1 cellular context compared by ENCODE assay signal in the genomic region with DNA sequence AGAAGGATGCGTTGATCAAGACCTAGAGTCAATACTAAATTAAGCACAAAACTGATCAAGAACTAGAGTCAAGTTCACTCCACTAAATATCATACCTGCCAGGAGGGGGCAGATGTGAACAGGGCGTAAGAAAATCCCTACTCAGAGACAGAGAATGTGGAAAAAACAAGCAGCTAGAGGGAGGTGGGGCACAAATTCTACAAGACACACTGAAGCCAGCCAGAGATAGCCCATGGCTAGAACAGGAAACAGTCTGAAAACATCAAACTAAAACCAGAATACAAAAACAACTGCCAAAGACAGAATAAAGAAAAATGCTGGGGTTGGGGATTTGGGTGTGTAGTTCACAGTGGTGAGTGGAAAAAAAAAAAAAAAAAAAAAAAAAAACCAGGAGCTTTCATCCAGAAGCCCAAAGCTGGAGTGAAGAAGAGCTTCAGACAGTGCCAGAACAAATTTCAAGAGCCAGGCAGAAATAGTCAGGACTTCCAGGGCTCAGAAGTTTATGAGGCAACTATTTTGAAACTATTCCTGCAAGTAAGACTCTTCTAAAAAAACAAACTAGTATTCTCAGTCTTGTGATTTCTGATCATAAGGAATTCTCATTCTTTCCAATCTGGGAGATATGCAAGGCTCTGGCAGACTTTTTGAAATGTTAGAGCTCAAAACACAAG.
A peak's percentile ranks its signal among the peaks of the same experiment; 100 is the strongest.
TF ChIP-seq lines count a peak whose summit lies in the region.

No MANE protein-coding gene starts in this region.

TF ChIP-seq in K562, 482 proteins besides CTCF, POLR2A, EP300 and RAD21 (continued from another document):
- TF ChIP-seq, protein P1, sequence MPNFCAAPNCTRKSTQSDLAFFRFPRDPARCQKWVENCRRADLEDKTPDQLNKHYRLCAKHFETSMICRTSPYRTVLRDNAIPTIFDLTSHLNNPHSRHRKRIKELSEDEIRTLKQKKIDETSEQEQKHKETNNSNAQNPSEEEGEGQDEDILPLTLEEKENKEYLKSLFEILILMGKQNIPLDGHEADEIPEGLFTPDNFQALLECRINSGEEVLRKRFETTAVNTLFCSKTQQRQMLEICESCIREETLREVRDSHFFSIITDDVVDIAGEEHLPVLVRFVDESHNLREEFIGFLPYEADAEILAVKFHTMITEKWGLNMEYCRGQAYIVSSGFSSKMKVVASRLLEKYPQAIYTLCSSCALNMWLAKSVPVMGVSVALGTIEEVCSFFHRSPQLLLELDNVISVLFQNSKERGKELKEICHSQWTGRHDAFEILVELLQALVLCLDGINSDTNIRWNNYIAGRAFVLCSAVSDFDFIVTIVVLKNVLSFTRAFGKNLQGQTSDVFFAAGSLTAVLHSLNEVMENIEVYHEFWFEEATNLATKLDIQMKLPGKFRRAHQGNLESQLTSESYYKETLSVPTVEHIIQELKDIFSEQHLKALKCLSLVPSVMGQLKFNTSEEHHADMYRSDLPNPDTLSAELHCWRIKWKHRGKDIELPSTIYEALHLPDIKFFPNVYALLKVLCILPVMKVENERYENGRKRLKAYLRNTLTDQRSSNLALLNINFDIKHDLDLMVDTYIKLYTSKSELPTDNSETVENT (CRISPR knock-in tag; IDR thresholded peaks at IDR 0.05) = no peak
- no peak for TF ChIP-seq HMG20B (CRISPR knock-in tag; IDR thresholded peaks at IDR 0.05)
- TF ChIP-seq, protein P2, sequence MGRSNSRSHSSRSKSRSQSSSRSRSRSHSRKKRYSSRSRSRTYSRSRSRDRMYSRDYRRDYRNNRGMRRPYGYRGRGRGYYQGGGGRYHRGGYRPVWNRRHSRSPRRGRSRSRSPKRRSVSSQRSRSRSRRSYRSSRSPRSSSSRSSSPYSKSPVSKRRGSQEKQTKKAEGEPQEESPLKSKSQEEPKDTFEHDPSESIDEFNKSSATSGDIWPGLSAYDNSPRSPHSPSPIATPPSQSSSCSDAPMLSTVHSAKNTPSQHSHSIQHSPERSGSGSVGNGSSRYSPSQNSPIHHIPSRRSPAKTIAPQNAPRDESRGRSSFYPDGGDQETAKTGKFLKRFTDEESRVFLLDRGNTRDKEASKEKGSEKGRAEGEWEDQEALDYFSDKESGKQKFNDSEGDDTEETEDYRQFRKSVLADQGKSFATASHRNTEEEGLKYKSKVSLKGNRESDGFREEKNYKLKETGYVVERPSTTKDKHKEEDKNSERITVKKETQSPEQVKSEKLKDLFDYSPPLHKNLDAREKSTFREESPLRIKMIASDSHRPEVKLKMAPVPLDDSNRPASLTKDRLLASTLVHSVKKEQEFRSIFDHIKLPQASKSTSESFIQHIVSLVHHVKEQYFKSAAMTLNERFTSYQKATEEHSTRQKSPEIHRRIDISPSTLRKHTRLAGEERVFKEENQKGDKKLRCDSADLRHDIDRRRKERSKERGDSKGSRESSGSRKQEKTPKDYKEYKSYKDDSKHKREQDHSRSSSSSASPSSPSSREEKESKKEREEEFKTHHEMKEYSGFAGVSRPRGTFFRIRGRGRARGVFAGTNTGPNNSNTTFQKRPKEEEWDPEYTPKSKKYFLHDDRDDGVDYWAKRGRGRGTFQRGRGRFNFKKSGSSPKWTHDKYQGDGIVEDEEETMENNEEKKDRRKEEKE (IDR thresholded peaks at IDR 0.05; ENCODE audit: borderline replicate concordance in 1 of 2, control insufficient read depth in 1 of 2, low read depth in 2 of 2, low read length in 1 of 2) = no peak
- TF ChIP-seq, protein P3, sequence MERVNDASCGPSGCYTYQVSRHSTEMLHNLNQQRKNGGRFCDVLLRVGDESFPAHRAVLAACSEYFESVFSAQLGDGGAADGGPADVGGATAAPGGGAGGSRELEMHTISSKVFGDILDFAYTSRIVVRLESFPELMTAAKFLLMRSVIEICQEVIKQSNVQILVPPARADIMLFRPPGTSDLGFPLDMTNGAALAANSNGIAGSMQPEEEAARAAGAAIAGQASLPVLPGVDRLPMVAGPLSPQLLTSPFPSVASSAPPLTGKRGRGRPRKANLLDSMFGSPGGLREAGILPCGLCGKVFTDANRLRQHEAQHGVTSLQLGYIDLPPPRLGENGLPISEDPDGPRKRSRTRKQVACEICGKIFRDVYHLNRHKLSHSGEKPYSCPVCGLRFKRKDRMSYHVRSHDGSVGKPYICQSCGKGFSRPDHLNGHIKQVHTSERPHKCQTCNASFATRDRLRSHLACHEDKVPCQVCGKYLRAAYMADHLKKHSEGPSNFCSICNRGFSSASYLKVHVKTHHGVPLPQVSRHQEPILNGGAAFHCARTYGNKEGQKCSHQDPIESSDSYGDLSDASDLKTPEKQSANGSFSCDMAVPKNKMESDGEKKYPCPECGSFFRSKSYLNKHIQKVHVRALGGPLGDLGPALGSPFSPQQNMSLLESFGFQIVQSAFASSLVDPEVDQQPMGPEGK (CRISPR knock-in tag; IDR thresholded peaks at IDR 0.05; ENCODE audit: borderline replicate concordance) = no peak
- TF ChIP-seq ZNF586 (CRISPR knock-in tag; conservative IDR thresholded peaks at IDR 0.05) = no peak
- peak; percentile 62 for TF ChIP-seq ESRRA (IDR thresholded peaks at IDR 0.05; ENCODE audit: borderline replicate concordance, low read depth)
- TF ChIP-seq MED1 (CRISPR knock-in tag; IDR thresholded peaks at IDR 0.05; ENCODE audit: borderline replicate concordance) = no peak
- TF ChIP-seq KLF16 (IDR thresholded peaks at IDR 0.05) = peak; percentile 69; the same call in 1 of the 2 replicates
- TF ChIP-seq TBP (optimal IDR thresholded peaks at IDR 0.05; ENCODE audit: low read depth, low read length) = peak; percentile 61
- TF ChIP-seq CTBP1 (IDR thresholded peaks at IDR 0.05; ENCODE audit: borderline replicate concordance) = peak; percentile 77; the same call in 1 of the 2 replicates
- TF ChIP-seq NFATC3 (IDR thresholded peaks at IDR 0.05) = 0 out of 2 replicates have a peak, but pooled peaks have one; percentile 58
- no peak for TF ChIP-seq FOXP1 (CRISPR knock-in tag; IDR thresholded peaks at IDR 0.05)
- TF ChIP-seq, protein P4, sequence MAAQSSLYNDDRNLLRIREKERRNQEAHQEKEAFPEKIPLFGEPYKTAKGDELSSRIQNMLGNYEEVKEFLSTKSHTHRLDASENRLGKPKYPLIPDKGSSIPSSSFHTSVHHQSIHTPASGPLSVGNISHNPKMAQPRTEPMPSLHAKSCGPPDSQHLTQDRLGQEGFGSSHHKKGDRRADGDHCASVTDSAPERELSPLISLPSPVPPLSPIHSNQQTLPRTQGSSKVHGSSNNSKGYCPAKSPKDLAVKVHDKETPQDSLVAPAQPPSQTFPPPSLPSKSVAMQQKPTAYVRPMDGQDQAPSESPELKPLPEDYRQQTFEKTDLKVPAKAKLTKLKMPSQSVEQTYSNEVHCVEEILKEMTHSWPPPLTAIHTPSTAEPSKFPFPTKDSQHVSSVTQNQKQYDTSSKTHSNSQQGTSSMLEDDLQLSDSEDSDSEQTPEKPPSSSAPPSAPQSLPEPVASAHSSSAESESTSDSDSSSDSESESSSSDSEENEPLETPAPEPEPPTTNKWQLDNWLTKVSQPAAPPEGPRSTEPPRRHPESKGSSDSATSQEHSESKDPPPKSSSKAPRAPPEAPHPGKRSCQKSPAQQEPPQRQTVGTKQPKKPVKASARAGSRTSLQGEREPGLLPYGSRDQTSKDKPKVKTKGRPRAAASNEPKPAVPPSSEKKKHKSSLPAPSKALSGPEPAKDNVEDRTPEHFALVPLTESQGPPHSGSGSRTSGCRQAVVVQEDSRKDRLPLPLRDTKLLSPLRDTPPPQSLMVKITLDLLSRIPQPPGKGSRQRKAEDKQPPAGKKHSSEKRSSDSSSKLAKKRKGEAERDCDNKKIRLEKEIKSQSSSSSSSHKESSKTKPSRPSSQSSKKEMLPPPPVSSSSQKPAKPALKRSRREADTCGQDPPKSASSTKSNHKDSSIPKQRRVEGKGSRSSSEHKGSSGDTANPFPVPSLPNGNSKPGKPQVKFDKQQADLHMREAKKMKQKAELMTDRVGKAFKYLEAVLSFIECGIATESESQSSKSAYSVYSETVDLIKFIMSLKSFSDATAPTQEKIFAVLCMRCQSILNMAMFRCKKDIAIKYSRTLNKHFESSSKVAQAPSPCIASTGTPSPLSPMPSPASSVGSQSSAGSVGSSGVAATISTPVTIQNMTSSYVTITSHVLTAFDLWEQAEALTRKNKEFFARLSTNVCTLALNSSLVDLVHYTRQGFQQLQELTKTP (IDR thresholded peaks at IDR 0.05; ENCODE audit: low read depth in 1 of 2, partially characterized antibody in 2 of 2) = peak; percentile 75 to 94
- TF ChIP-seq, protein P5, sequence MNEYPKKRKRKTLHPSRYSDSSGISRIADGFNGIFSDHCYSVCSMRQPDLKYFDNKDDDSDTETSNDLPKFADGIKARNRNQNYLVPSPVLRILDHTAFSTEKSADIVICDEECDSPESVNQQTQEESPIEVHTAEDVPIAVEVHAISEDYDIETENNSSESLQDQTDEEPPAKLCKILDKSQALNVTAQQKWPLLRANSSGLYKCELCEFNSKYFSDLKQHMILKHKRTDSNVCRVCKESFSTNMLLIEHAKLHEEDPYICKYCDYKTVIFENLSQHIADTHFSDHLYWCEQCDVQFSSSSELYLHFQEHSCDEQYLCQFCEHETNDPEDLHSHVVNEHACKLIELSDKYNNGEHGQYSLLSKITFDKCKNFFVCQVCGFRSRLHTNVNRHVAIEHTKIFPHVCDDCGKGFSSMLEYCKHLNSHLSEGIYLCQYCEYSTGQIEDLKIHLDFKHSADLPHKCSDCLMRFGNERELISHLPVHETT (CRISPR knock-in tag; conservative IDR thresholded peaks at IDR 0.05 in 1 of 2, IDR thresholded peaks at IDR 0.05 in 1 of 2) = peak in 1 of 2 experiments; percentile 69; a peak in 1 of 4 replicates
